ENCODE assay signal across 18 cellular contexts in the genomic region with DNA sequence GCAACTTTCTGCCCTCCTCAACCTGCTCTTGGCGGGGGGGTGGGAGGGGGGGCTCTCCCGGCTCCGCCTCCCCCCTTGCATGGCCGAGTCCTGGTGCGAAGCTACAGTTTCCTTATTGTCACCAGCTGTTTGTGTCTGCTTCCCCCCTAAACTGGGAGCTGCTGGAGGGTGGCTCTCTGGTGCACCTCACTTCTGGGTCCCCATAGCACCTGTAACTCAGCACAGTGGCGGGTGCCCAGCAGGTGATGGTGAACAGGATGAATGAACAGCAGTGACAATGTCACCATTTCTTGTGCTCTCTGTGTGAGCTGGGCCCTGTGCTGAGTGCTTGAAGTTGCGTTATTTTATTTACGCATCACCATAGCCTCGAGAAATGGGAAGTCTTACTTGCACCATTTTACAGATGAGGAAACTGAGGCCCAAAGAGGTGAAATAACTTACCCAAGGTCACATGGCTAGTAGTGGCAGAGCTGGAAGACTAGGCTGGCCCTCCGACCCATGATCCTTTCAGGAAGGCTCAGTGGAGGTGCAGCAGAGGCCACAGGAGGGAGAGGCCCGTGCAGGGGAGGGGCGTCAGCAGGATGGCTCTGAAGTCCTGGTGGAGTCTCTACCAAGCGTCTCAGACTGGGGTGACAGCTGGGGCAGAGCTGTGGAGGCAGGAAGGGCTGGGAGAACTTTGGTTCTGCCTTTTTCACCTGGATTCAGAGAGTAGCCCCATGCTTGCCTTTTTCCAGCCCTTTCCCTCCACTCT. TPM values are rescaled to one million over a fixed set of nuclear protein-coding genes. Genes with fewer than 3 reads are reported as not detected.
A peak's percentile ranks its signal among the peaks of the same experiment; 100 is the strongest.
DNase-seq lines count a peak whose midpoint lies in the region; ATAC-seq, FAIRE-seq and TF ChIP-seq lines count a peak whose summit lies in the region.
"Had no signal": no experiment of that assay in that cellular context is flagged by ENCODE, and none has a peak within 500 bp of the region (broad histone marks: within the 10 kb centered on the region; RNA-seq: fewer than 3 reads in every experiment).

No MANE protein-coding gene starts in this region.

- CTCF ChIA-PET in activated CD4-positive, alpha-beta T cell treated with anti-CD3 and anti-CD28 coated beads for 36 hours (lab: Charles Lee) = interaction anchor here (0.5 to 0.6 kb wide), 2 partner anchors 146 to 154 kb away, joined by 3 read pairs; no protein-coding TSS in a partner anchor

- no peak for TF ChIP-seq CTCF in RWPE2 (IDR thresholded peaks at IDR 0.05; ENCODE audit: poor library complexity, severe bottlenecking)
- no peak for TF ChIP-seq CTCF in kidney (IDR thresholded peaks at IDR 0.05; ENCODE audit: borderline replicate concordance, extremely low read depth, insufficient read depth)
- TF ChIP-seq CTCF in spleen (IDR thresholded peaks at IDR 0.05 in 8 of 11, conservative IDR thresholded peaks at IDR 0.05 in 3 of 11) = no peak
- no peak for TF ChIP-seq CTCF in GM13976 (IDR thresholded peaks at IDR 0.05; ENCODE audit: borderline replicate concordance, control extremely low read depth, extremely low read depth, insufficient read depth, missing control alignments)
- no peak for TF ChIP-seq CTCF in GM23338 (conservative IDR thresholded peaks at IDR 0.05; ENCODE audit: low read depth in 2 of 2)

- H3K4me3 ChIP-seq in RWPE2 (ENCODE audit: severe bottlenecking) (no peak overlapping the region), kidney (ENCODE audit: low read length in 2 of 2) (no peak overlapping the region), spleen (no peak overlapping the region), GM23338 (no peak overlapping the region)
- H3K4me3 ChIP-seq: BLaER1, GM23248 had no signal

- no peak overlapping the region for H3K4me3 Mint-ChIP-seq in activated CD4-positive, alpha-beta T cell treated with anti-CD3 and anti-CD28 coated beads for 36 hours
- no peak overlapping the region for H3K4me3 Mint-ChIP-seq in activated CD4-positive, alpha-beta T cell treated with anti-CD3 and anti-CD28 coated beads, Interleukin-2, amount 10 ng/mL, durations not matched to agents 24 days and 14 days
- H3K4me3 Mint-ChIP-seq in GM23338 = no peak overlapping the region; the same call in 2 of the 3 replicates
- H3K4me3 Mint-ChIP-seq: CD8-positive, alpha-beta T cell had no signal

- H3K4me2 ChIP-seq in GM23338 = no peak overlapping the region
- H3K4me2 ChIP-seq: BLaER1 had no signal

- no peak overlapping the region for H2AFZ ChIP-seq in GM23338
- H2AFZ ChIP-seq: GM23248 had no signal

- no peak for ATAC-seq in activated CD4-positive, alpha-beta T cell treated with anti-CD3 and anti-CD28 coated beads for 36 hours
- ATAC-seq in RWPE2 (ENCODE audit: low read depth) (no peak), GM23338 (no peak)
- ATAC-seq: CD8-positive, alpha-beta T cell had no signal

- H3K27ac ChIP-seq in RWPE2 (ENCODE audit: poor library complexity, severe bottlenecking) (no peak overlapping the region), kidney (ENCODE audit: low read depth in 2 of 2, low read length in 2 of 2) (no peak overlapping the region), spleen (no peak overlapping the region), GM23338 (ENCODE audit: low read depth) (no peak overlapping the region)
- H3K27ac ChIP-seq: BLaER1, GM23248 had no signal

- no peak overlapping the region for H3K27ac Mint-ChIP-seq in activated CD4-positive, alpha-beta T cell treated with anti-CD3 and anti-CD28 coated beads for 36 hours
- H3K27ac Mint-ChIP-seq in activated CD4-positive, alpha-beta T cell treated with anti-CD3 and anti-CD28 coated beads, Interleukin-2, amount 10 ng/mL, durations not matched to agents 24 days and 14 days = no peak overlapping the region
- no peak overlapping the region for H3K27ac Mint-ChIP-seq in GM23338
- H3K27ac Mint-ChIP-seq: CD8-positive, alpha-beta T cell had no signal

- no peak for FAIRE-seq in kidney (lab: Jason Lieb, UNC)

- peak; percentile 1 for DNase-seq in activated CD4-positive, alpha-beta T cell treated with anti-CD3 and anti-CD28 coated beads for 36 hours
- no peak for DNase-seq in activated CD4-positive, alpha-beta T cell treated with anti-CD3 and anti-CD28 coated beads, Interleukin-2, amount 10 ng/mL, durations not matched to agents 24 days and 14 days
- peak; percentile 73 for DNase-seq in RWPE2 (ENCODE audit: low spot score)
- DNase-seq in kidney = peak; percentile 15
- peak; percentile 42 for DNase-seq in spleen
- no peak for DNase-seq in amygdala (lab: John Stamatoyannopoulos, UW)
- no peak for DNase-seq in GM13976 (ENCODE audit: low spot score)
- no peak for DNase-seq in GM23338 (ENCODE audit: low spot score)
- DNase-seq: CD8-positive, alpha-beta T cell; DMS79 treated with DMSO at 0.1 percent for 48 hours; GM23248; KG1; NCI-H1436; NCI-H2029; NCI-H2171 treated with DMSO at 0.1 percent for 48 hours; NCI-H446 treated with DMSO at 0.1 percent for 48 hours; RPMI8226 had no signal

- H3K9me2 ChIP-seq in GM23338 (ENCODE audit: insufficient read depth) = no peaks in the 10 kb centered on the region

- no peaks in the 10 kb centered on the region for H3K79me2 ChIP-seq in GM23338 (replicated peaks; ENCODE audit: insufficient read depth)

- H4K20me1 ChIP-seq in GM23338 (replicated peaks; ENCODE audit: insufficient read depth) = no peaks in the 10 kb centered on the region

- intact Hi-C loops in activated CD4-positive, alpha-beta T cell treated with anti-CD3 and anti-CD28 coated beads for 36 hours (cut with DNase I, micrococcal nuclease) = no loop called here
- intact Hi-C loops in activated CD4-positive, alpha-beta T cell treated with anti-CD3 and anti-CD28 coated beads, Interleukin-2, amount 10 ng/mL, durations not matched to agents 24 days and 14 days (cut with micrococcal nuclease) = no loop called here
- intact Hi-C loops in kidney (cut with DNase I) (loop anchor here (10.0 kb wide), 1 partner anchor 103 kb away; a partner anchor contains a TSS), spleen (cut with DNase I; ENCODE audit: low total_unique reads) (loop anchor here (10.0 kb wide), 2 partner anchors 113 to 193 kb away; no protein-coding TSS in a partner anchor)

- in situ Hi-C loops in GM13976 (cut with MboI; ENCODE audit: low sequenced_read_pairs, unreplicated experiment) = loop anchor here (10.0 kb wide), 1 partner anchor 113 kb away; no protein-coding TSS in a partner anchor

- TF ChIP-seq POLR2A in spleen (IDR thresholded peaks at IDR 0.05) = no peak

- H3K9me3 Mint-ChIP-seq in activated CD4-positive, alpha-beta T cell treated with anti-CD3 and anti-CD28 coated beads for 36 hours (ENCODE audit: low read depth) = no peaks in the 10 kb centered on the region
- H3K9me3 Mint-ChIP-seq in activated CD4-positive, alpha-beta T cell treated with anti-CD3 and anti-CD28 coated beads, Interleukin-2, amount 10 ng/mL, durations not matched to agents 24 days and 14 days = no peaks in the 10 kb centered on the region
- no peaks in the 10 kb centered on the region for H3K9me3 Mint-ChIP-seq in GM23338
- H3K9me3 Mint-ChIP-seq: CD8-positive, alpha-beta T cell had no signal

- H3K4me1 ChIP-seq in RWPE2 (ENCODE audit: insufficient read depth, poor library complexity, severe bottlenecking) (peaks cover 10% of the 10 kb centered on the region), kidney (ENCODE audit: control insufficient read depth in 1 of 2, insufficient read depth in 1 of 2, low read depth in 1 of 2, low read length in 2 of 2) (peaks cover 0 to 3% of the 10 kb centered on the region in 2 donors), spleen (peaks cover 6 to 28% (median 17%) of the 10 kb centered on the region in 6 donors), GM23338 (ENCODE audit: insufficient read depth) (no peaks in the 10 kb centered on the region)

- POLR2A ChIA-PET in activated CD4-positive, alpha-beta T cell treated with anti-CD3 and anti-CD28 coated beads for 36 hours (lab: Charles Lee) = no interaction called here

- H3F3A ChIP-seq in GM23338 (replicated peaks; ENCODE audit: low read depth) = 0 out of 2 replicates have a peak, but pooled peaks cover 5% of the 10 kb centered on the region

- H3K9me3 ChIP-seq in RWPE2 (ENCODE audit: severe bottlenecking) = no peaks in the 10 kb centered on the region
- no peaks in the 10 kb centered on the region for H3K9me3 ChIP-seq in kidney (ENCODE audit: control insufficient read depth in 1 of 2, low read length in 2 of 2)
- H3K9me3 ChIP-seq in spleen = no peaks in the 10 kb centered on the region
- H3K9me3 ChIP-seq: BLaER1 had no signal

- no peaks in the 10 kb centered on the region for H3K36me3 Mint-ChIP-seq in activated CD4-positive, alpha-beta T cell treated with anti-CD3 and anti-CD28 coated beads for 36 hours (ENCODE audit: low read depth)
- no peaks in the 10 kb centered on the region for H3K36me3 Mint-ChIP-seq in activated CD4-positive, alpha-beta T cell treated with anti-CD3 and anti-CD28 coated beads, Interleukin-2, amount 10 ng/mL, durations not matched to agents 24 days and 14 days (ENCODE audit: low read depth)
- H3K36me3 Mint-ChIP-seq in GM23338 (ENCODE audit: low read depth) = peaks cover 20% of the 10 kb centered on the region
- H3K36me3 Mint-ChIP-seq: CD8-positive, alpha-beta T cell had no signal

- H3K36me3 ChIP-seq in RWPE2 (ENCODE audit: low read depth) (peaks cover 88% of the 10 kb centered on the region), kidney (ENCODE audit: control insufficient read depth in 1 of 2, insufficient read depth in 2 of 2, low read length in 2 of 2) (peaks cover 9 to 13% of the 10 kb centered on the region in 2 donors), spleen (peaks cover 0 to 60% (median 5%) of the 10 kb centered on the region in 6 donors), GM23338 (ENCODE audit: insufficient read depth) (no peaks in the 10 kb centered on the region)

- H3K9ac ChIP-seq in kidney (ENCODE audit: low read length in 2 of 2) = no peak overlapping the region
- H3K9ac ChIP-seq: BLaER1, GM23248 had no signal

- H3K4me1 Mint-ChIP-seq in activated CD4-positive, alpha-beta T cell treated with anti-CD3 and anti-CD28 coated beads for 36 hours = peaks cover 8% of the 10 kb centered on the region
- H3K4me1 Mint-ChIP-seq in activated CD4-positive, alpha-beta T cell treated with anti-CD3 and anti-CD28 coated beads, Interleukin-2, amount 10 ng/mL, durations not matched to agents 24 days and 14 days = peaks cover 7% of the 10 kb centered on the region
- H3K4me1 Mint-ChIP-seq in GM23338 = peaks cover 4% of the 10 kb centered on the region

- H3K27me3 Mint-ChIP-seq in activated CD4-positive, alpha-beta T cell treated with anti-CD3 and anti-CD28 coated beads for 36 hours = peaks cover 4% of the 10 kb centered on the region
- H3K27me3 Mint-ChIP-seq in activated CD4-positive, alpha-beta T cell treated with anti-CD3 and anti-CD28 coated beads, Interleukin-2, amount 10 ng/mL, durations not matched to agents 24 days and 14 days = peaks cover 5% of the 10 kb centered on the region
- peaks cover 16% of the 10 kb centered on the region for H3K27me3 Mint-ChIP-seq in GM23338 (ENCODE audit: insufficient read depth, low read depth, poor library complexity)

- WGBS in spleen, 5 donors = 76 to 91% (median 84%) methylated on average over 10 to 13 of the region's 13 CpGs

- H3K27me3 ChIP-seq in RWPE2 (ENCODE audit: insufficient read depth, poor library complexity, severe bottlenecking) = no peaks in the 10 kb centered on the region
- peaks cover 0 to 37% (median 0%) of the 10 kb centered on the region in 7 donors for H3K27me3 ChIP-seq in spleen (replicated peaks in 1 of 7)
- H3K27me3 ChIP-seq in GM23338 (ENCODE audit: insufficient read depth) = no peaks in the 10 kb centered on the region
- H3K27me3 ChIP-seq: BLaER1 had no signal

RNA-seq across cellular contexts. Expression of a gene that starts 41.8 kb away (rescaled TPM):
- total RNA-seq in activated CD4-positive, alpha-beta T cell treated with anti-CD3 and anti-CD28 coated beads for 36 hours = 1 to 10 TPM; 4.2 to 5.7 TPM
- 3.6 and 5.4 TPM in 2 replicates for total RNA-seq in activated CD4-positive, alpha-beta T cell treated with anti-CD3 and anti-CD28 coated beads, Interleukin-2, amount 10 ng/mL, durations not matched to agents 24 days and 14 days
- total RNA-seq in kidney (70.0 TPM), spleen (10 to 100 TPM; 27.3 to 68.0 (median 36.1) TPM)
- polyA plus RNA-seq in kidney (ENCODE audit: insufficient read depth, low read depth, low replicate concordance) (28.5 TPM), spleen (10 to 100 TPM in 2 of 3 donors, 1 to 10 TPM in 1; 7.0 to 28.7 (median 10.1) TPM), GM23338 (2016; fragmentation: Nextera tagmentation; extraction: Ambion mirVana) (7.1 and 8.0 TPM in 2 replicates)
- total RNA-seq in GM23338 (2014; rRNA removed; shearing (Covaris generic)) = 25.9 and 34.6 TPM in 2 replicates

Comparison
In these comparisons a context has a peak if more than half of its experiments do, and no peak if none do; other contexts are left out.
1. DNase-seq: peak in activated CD4-positive, alpha-beta T cell treated with anti-CD3 and anti-CD28 coated beads for 36 hours (single experiment), RWPE2 (single experiment), kidney (single experiment) and spleen (single experiment); none in activated CD4-positive, alpha-beta T cell treated with anti-CD3 and anti-CD28 coated beads, Interleukin-2, amount 10 ng/mL, durations not matched to agents 24 days and 14 days (single experiment), amygdala (0 of 56), GM13976 (single experiment) and GM23338 (single experiment).
2. intact Hi-C loops: an anchor here in kidney (10.0 kb wide) and spleen (10.0 kb wide); none called in activated CD4-positive, alpha-beta T cell treated with anti-CD3 and anti-CD28 coated beads for 36 hours and activated CD4-positive, alpha-beta T cell treated with anti-CD3 and anti-CD28 coated beads, Interleukin-2, amount 10 ng/mL, durations not matched to agents 24 days and 14 days.